In genomic region chr12:1709968-1710367, GRCh38 we compare ENCODE assay signal across 6 cellular contexts. TPM values are rescaled to one million over a fixed set of nuclear protein-coding genes. Genes with fewer than 3 reads are reported as not detected.
A peak's percentile ranks its signal among the peaks of the same experiment; 100 is the strongest.
DNase-seq lines count a peak whose midpoint lies in the region; ATAC-seq, FAIRE-seq and TF ChIP-seq lines count a peak whose summit lies in the region.
"Not testable (repeated sequence)": the region's sequence is repeated elsewhere in the genome, so short reads cannot be mapped to it uniquely, and the experiment has no call there.

No MANE protein-coding gene starts in this region.

- peaks cover 24% of the 10 kb centered on the region for H4K20me1 ChIP-seq in GM23338 (replicated peaks; ENCODE audit: insufficient read depth)
- H4K20me1 ChIP-seq in K562 (replicated peaks; ENCODE audit: control insufficient read depth, insufficient read depth, low read length), result not testable (repeated sequence)

- not testable (repeated sequence) for H3K9me3 ChIP-seq in A549; Caco-2; K562 (replicated peaks; ENCODE audit: control insufficient read depth, insufficient read depth, low read depth, low read length); trophoblast cell (ENCODE audit: insufficient read depth, low read depth, low read length)

- TF ChIP-seq RAD21 in A549 (conservative IDR thresholded peaks at IDR 0.05 in 1 of 2, IDR thresholded peaks at IDR 0.05 in 1 of 2); K562 (CRISPR knock-in tag; conservative IDR thresholded peaks at IDR 0.05 in 1 of 2, IDR thresholded peaks at IDR 0.05 in 1 of 2): not testable (repeated sequence)

- peaks cover 99% of the 10 kb centered on the region for H3K79me2 ChIP-seq in GM23338 (replicated peaks; ENCODE audit: insufficient read depth)
- peaks cover 99% of the 10 kb centered on the region for H3K79me2 ChIP-seq in K562 (ENCODE audit: control insufficient read depth, insufficient read depth, low read length)
- not testable (repeated sequence) for H3K79me2 ChIP-seq in trophoblast cell (ENCODE audit: control insufficient read depth, insufficient read depth, low read length, poor library complexity)

- TF ChIP-seq EP300 in A549 (IDR thresholded peaks at IDR 0.05); K562 (IDR thresholded peaks at IDR 0.05; ENCODE audit: low read length): not testable (repeated sequence)

- POLR2A ChIA-PET in A549 (lab: Yijun Ruan, JAX); Caco-2 (lab: Charles Lee): not testable (repeated sequence)
- POLR2A ChIA-PET in K562 (lab: Yijun Ruan, JAX), result interaction anchor here (1.4 to 1.8 kb wide), 2 partner anchors 12 to 19 kb away, joined by 5 to 6 read pairs; partner anchors contain the start of gene ADIPOR2

- not testable (repeated sequence) for BruUV-seq in Caco-2 (replicated peaks; lab: Mats Ljungman, UMichigan); K562 (replicated peaks; lab: Mats Ljungman, UMichigan)

- not testable (repeated sequence) for H4K91ac ChIP-seq in trophoblast cell (ENCODE audit: low read depth, low read length)

- not testable (repeated sequence) for H3K36me3 ChIP-seq in Caco-2 (ENCODE audit: control insufficient read depth, insufficient read depth, low read length); GM23338 (ENCODE audit: insufficient read depth); K562 (ENCODE audit: control insufficient read depth, insufficient read depth, low read length); trophoblast cell (ENCODE audit: control insufficient read depth in 1 of 2, insufficient read depth in 2 of 2, low read length in 2 of 2)

- H4K12ac ChIP-seq in trophoblast cell (ENCODE audit: low read depth, low read length), result not testable (repeated sequence)

- not testable (repeated sequence) for H3K4me3 Mint-ChIP-seq in Caco-2 (ENCODE audit: unreplicated experiment); GM23338; mesothelial cell of epicardium

- H3F3A ChIP-seq in GM23338 (replicated peaks; ENCODE audit: low read depth), result not testable (repeated sequence)

- H3K27ac Mint-ChIP-seq in Caco-2 (ENCODE audit: unreplicated experiment) (peak overlapping the region; percentile 21), mesothelial cell of epicardium (peak overlapping the region; percentile 56)
- not testable (repeated sequence) for H3K27ac Mint-ChIP-seq in GM23338

- not testable (repeated sequence) for H3K9me1 ChIP-seq in K562 (ENCODE audit: control insufficient read depth, insufficient read depth, low read length)

- H3K4me1 Mint-ChIP-seq in Caco-2 (ENCODE audit: low read depth, unreplicated experiment) (peaks cover 30% of the 10 kb centered on the region), mesothelial cell of epicardium (peaks cover 36% of the 10 kb centered on the region)
- H3K4me1 Mint-ChIP-seq in GM23338, result not testable (repeated sequence)

- H3K9me3 Mint-ChIP-seq in Caco-2 (ENCODE audit: unreplicated experiment) (peaks cover 13% of the 10 kb centered on the region), mesothelial cell of epicardium (peaks cover 16% of the 10 kb centered on the region)
- not testable (repeated sequence) for H3K9me3 Mint-ChIP-seq in GM23338

- H3K36me3 Mint-ChIP-seq in Caco-2 (ENCODE audit: insufficient read depth, unreplicated experiment) (peaks cover 47% of the 10 kb centered on the region), GM23338 (ENCODE audit: low read depth) (peaks cover 27% of the 10 kb centered on the region), mesothelial cell of epicardium (peaks cover 27% of the 10 kb centered on the region)

- H3K18ac ChIP-seq in trophoblast cell (ENCODE audit: low read length), result not testable (repeated sequence)

- H4K8ac ChIP-seq in trophoblast cell (ENCODE audit: low read depth, low read length), result not testable (repeated sequence)

- not testable (repeated sequence) for DNase-seq in A549 (ENCODE audit: low read depth in 1 of 2, low spot score in 1 of 2); Caco-2; K562 (ENCODE audit: extremely low read depth in 1 of 4, low spot score in 3 of 4); mesothelial cell of epicardium (ENCODE audit: low spot score in 2 of 2, unreplicated experiment in 2 of 2); trophoblast cell
- peak; percentile 17 for DNase-seq in GM23338 (ENCODE audit: low spot score)

- not testable (repeated sequence) for TF ChIP-seq POLR2A in A549 (IDR thresholded peaks at IDR 0.05; ENCODE audit: low read length); K562 (conservative IDR thresholded peaks at IDR 0.05)

- not testable (repeated sequence) for H2BK5ac ChIP-seq in trophoblast cell (ENCODE audit: low read depth, low read length, poor library complexity)

- H2BK120ac ChIP-seq in trophoblast cell (ENCODE audit: insufficient read depth, low read length, poor library complexity), result not testable (repeated sequence)

- H3K23ac ChIP-seq in trophoblast cell (ENCODE audit: low read length), result not testable (repeated sequence)

- not testable (repeated sequence) for H3K4me3 ChIP-seq in A549; Caco-2 (ENCODE audit: low read depth, low read length); GM23338; K562; trophoblast cell (ENCODE audit: low read depth, low read length)

- H2AK5ac ChIP-seq in trophoblast cell (ENCODE audit: low read length), result not testable (repeated sequence)

- peak overlapping the region; percentile 64 for H3K4ac ChIP-seq in trophoblast cell (ENCODE audit: low read depth, low read length)

- H3K27me3 Mint-ChIP-seq in Caco-2 (ENCODE audit: insufficient read depth, unreplicated experiment); GM23338 (ENCODE audit: insufficient read depth, low read depth, poor library complexity); mesothelial cell of epicardium (ENCODE audit: low read depth): not testable (repeated sequence)

- not testable (repeated sequence) for H2AFZ ChIP-seq in GM23338; K562 (ENCODE audit: low read depth, low read length); trophoblast cell (ENCODE audit: insufficient read depth, low read length, poor library complexity)

- not testable (repeated sequence) for H2BK12ac ChIP-seq in trophoblast cell (ENCODE audit: low read length)

- TF ChIP-seq CTCF in A549 (IDR thresholded peaks at IDR 0.05); Caco-2 (IDR thresholded peaks at IDR 0.05; ENCODE audit: insufficient read depth in 1 of 2, low read depth in 1 of 2, low read length in 1 of 2, severe bottlenecking in 1 of 2, unreplicated experiment in 1 of 2); GM23338 (conservative IDR thresholded peaks at IDR 0.05; ENCODE audit: low read depth in 2 of 2); K562 (IDR thresholded peaks at IDR 0.05 in 2 of 3, conservative IDR thresholded peaks at IDR 0.05 in 1 of 3; ENCODE audit: insufficient read depth in 2 of 3, low read depth in 1 of 3, low read length in 3 of 3); mesothelial cell of epicardium (IDR thresholded peaks at IDR 0.05; ENCODE audit: unreplicated experiment): not testable (repeated sequence)

- CTCF ChIA-PET in A549 (lab: Yijun Ruan, JAX), result interaction anchor here (1.1 to 1.9 kb wide), 4 partner anchors 12 to 230 kb away, joined by 3 to 7 read pairs (median 4); no protein-coding TSS in a partner anchor
- CTCF ChIA-PET in Caco-2 (lab: Charles Lee), result interaction anchor here (0.6 to 2.6 kb wide), 5 partner anchors 40 to 86 kb away, joined by 3 to 11 read pairs (median 4); no protein-coding TSS in a partner anchor
- CTCF ChIA-PET in K562 (lab: Yijun Ruan, JAX; ENCODE audit: low intra/inter-chr PET ratio), result not testable (repeated sequence)

- H3K4me2 ChIP-seq in A549; GM23338; K562 (ENCODE audit: insufficient read depth, low read length); trophoblast cell (ENCODE audit: low read length): not testable (repeated sequence)

- ATAC-seq in A549, GM23338, K562: not testable (repeated sequence)

- not testable (repeated sequence) for H3K14ac ChIP-seq in trophoblast cell (ENCODE audit: low read length)

- in situ Hi-C loops in K562 (cut with MboI), result not testable (repeated sequence)

- WGBS in A549 (ENCODE audit: missing lambda C conversion rate), result 97% methylated on average over 5 of the region's 5 CpGs
- WGBS in K562 (ENCODE audit: insufficient coverage, low coverage, missing lambda C conversion rate), result 89% methylated on average over 3 of the region's 5 CpGs
- no CpG with 5 or more reads among the region's 5 CpGs for WGBS in trophoblast cell (ENCODE audit: extremely low coverage, insufficient coverage, insufficient read length)

- intact Hi-C loops in Caco-2 (cut with micrococcal nuclease; ENCODE audit: unreplicated experiment), result not testable (repeated sequence)
- intact Hi-C loops in K562 (cut with micrococcal nuclease), result loop anchor here (5.0 kb wide), 1 partner anchor 58 kb away; no protein-coding TSS in a partner anchor

- H3K4me1 ChIP-seq in A549 (peaks cover 35% of the 10 kb centered on the region), Caco-2 (peaks cover 38% of the 10 kb centered on the region), K562 (replicated peaks in 1 of 2; ENCODE audit: control insufficient read depth in 2 of 2, insufficient read depth in 2 of 2, low read length in 2 of 2) (peaks cover 6 to 20% of the 10 kb centered on the region in 2 experiments; a peak in 4 of 5 replicates)
- not testable (repeated sequence) for H3K4me1 ChIP-seq in GM23338 (ENCODE audit: insufficient read depth); trophoblast cell (ENCODE audit: control insufficient read depth in 1 of 2, insufficient read depth in 2 of 2, low read length in 2 of 2)

- H3K27me3 ChIP-seq in Caco-2 (replicated peaks; ENCODE audit: control insufficient read depth, insufficient read depth, low read length); GM23338 (ENCODE audit: insufficient read depth); K562 (ENCODE audit: control insufficient read depth in 2 of 2, insufficient read depth in 2 of 2, low read length in 2 of 2); trophoblast cell (ENCODE audit: insufficient read depth, low read length): not testable (repeated sequence)

- not testable (repeated sequence) for H3K9me2 ChIP-seq in GM23338 (ENCODE audit: insufficient read depth)

- H3K27ac ChIP-seq in A549; GM23338 (ENCODE audit: low read depth); K562 (ENCODE audit: extremely low read depth, low read depth, low read length); trophoblast cell (ENCODE audit: low read depth, low read length): not testable (repeated sequence)

- not testable (repeated sequence) for H3K79me1 ChIP-seq in trophoblast cell (ENCODE audit: low read length)

- H3K9ac ChIP-seq in K562 (ENCODE audit: insufficient read depth in 1 of 2, low read depth in 2 of 2, low read length in 2 of 2); trophoblast cell (ENCODE audit: low read length): not testable (repeated sequence)

- FAIRE-seq in A549 (lab: Jason Lieb, UNC); K562 (lab: Jason Lieb, UNC): not testable (repeated sequence)

RNA-seq across cellular contexts. Expression of gene ADIPOR2, which starts 19.1 kb away (rescaled TPM):
- polyA plus RNA-seq in A549 (2011; rRNA removed) (65.4 and 80.0 TPM in 2 replicates), A549 (2017; fragmentation: RNase III; extraction: RNeasy Plus Mini Kit Qiagen cat#74134 plus additional on column Dnase treatment) (52.3 to 60.4 TPM (median 59.8 TPM) in 3 replicates), GM23338 (2016; fragmentation: Nextera tagmentation; extraction: Ambion mirVana) (11.4 and 11.7 TPM in 2 replicates), K562 (2011; rRNA removed) (39.2 and 63.5 TPM in 2 replicates), K562 (2014; fragmentation: Illumina TruSeq; extraction: Trizol) (51.3 and 56.8 TPM in 2 replicates), K562 (2014; fragmentation: Nextera tagmentation; extraction: Ambion mirVana) (10 to 100 TPM; 10.9 to 15.6 TPM), K562 (2014; rRNA removed) (39.4 and 40.2 TPM in 2 replicates)
- 23.7 and 31.8 TPM in 2 replicates for polyA plus RNA-seq in A549 (2012; cell fraction: cytosol; rRNA removed)
- 12.0 and 21.8 TPM in 2 replicates for polyA plus RNA-seq in A549 (2012; cell fraction: nucleus; rRNA removed)
- 42.8 and 50.1 TPM in 2 replicates for polyA minus RNA-seq in A549 (2011; rRNA and poly(A)+ RNA removed)
- total RNA-seq in Caco-2 (2022) (119 and 125 TPM in 2 replicates), K562 (2014; rRNA removed) (22.8 and 23.2 TPM in 2 replicates), K562 (2014; rRNA removed; fragmentation: Illumina TruSeq; extraction: Trizol) (58.8 and 62.4 TPM in 2 replicates), K562 (2015; rRNA removed; fragmentation: Illumina TruSeq; extraction: Trizol) (42.0 and 46.0 TPM in 2 replicates), K562 (2021) (50.9 and 59.1 TPM in 2 replicates), mesothelial cell of epicardium (77.2 to 87.3 TPM (median 77.4 TPM) in 3 replicates)
- 36.2 and 36.3 TPM in 2 replicates for total RNA-seq in GM23338 (2014; rRNA removed; shearing (Covaris generic))
- total RNA-seq in K562 (2011; cell fraction: chromatin; rRNA removed; ENCODE audit: low replicate concordance), result 43.4 and 113 TPM in 2 replicates
- 28.3 and 33.6 TPM in 2 replicates for total RNA-seq in K562 (2011; cell fraction: nucleolus; rRNA removed)
- total RNA-seq in K562 (2011; cell fraction: nucleoplasm; rRNA removed), result 69.6 and 116 TPM in 2 replicates
- polyA plus RNA-seq in K562 (2011; cell fraction: cytosol; rRNA removed), result 25.2 and 37.9 TPM in 2 replicates
- 26.1 and 34.1 TPM in 2 replicates for polyA plus RNA-seq in K562 (2011; cell fraction: nucleus; rRNA removed)
- polyA plus RNA-seq in K562 (2012), result 38.7 and 40.1 TPM in 2 replicates
- 51.2 and 62.6 TPM in 2 replicates for polyA minus RNA-seq in K562 (2011; rRNA and poly(A)+ RNA removed)
- polyA minus RNA-seq in K562 (2011; cell fraction: cytosol; rRNA and poly(A)+ RNA removed), result 21.6 and 24.5 TPM in 2 replicates
- polyA minus RNA-seq in K562 (2011; cell fraction: nucleus; rRNA and poly(A)+ RNA removed), result 16.8 and 23.4 TPM in 2 replicates
- polyA plus RNA-seq in trophoblast cell (2013), result 37.0 and 37.3 TPM in 2 replicates
